Comparison of ENCODE assay signal across 8 cellular contexts in the genomic region with DNA sequence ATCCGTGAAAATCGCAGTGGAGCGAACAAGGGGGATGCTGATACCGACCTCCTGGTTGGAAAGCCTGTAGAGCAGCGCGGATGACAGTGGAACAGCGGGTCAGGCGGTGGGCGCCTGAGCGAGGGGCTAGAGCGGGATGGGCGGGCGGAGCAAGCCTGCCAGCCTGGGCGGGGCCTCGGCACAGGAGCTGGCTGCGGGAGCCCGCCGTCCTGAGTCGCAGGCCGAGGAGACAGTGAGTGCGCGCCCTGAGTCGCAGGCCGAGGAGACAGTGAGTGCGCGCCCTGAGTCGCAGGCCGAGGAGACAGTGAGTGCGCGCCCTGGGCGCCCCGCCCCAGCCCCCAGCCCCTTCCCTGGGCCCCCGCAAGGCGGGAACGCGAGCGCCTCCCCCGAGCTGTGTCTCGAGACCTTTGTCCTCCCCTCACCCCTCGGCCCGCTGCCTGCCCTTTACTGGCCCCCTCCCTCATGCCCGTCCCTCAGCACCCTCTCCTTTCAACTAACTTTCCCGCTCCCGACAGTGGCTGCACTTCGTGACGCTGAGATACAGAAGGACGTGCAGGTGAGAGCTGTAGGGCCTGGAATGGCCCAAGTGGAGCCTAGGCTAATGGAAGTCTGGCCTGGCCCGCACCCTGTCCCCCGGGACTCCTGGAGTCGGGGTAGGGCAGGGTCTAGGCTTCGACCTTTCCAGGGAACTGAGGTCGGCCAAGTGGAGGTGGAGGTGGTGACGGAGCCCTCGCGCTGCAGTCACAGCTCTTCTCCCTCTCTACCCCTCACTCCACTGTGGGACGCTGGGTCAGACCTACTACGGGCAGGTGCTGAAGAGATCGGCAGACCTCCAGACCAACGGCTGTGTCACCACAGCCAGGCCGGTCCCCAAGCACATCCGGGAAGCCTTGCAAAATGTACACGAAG. TPM values are rescaled to one million over a fixed set of nuclear protein-coding genes. Genes with fewer than 3 reads are reported as not detected.
DNase-seq lines count a peak whose midpoint lies in the region; ATAC-seq and TF ChIP-seq lines count a peak whose summit lies in the region.

A gene with protein sequence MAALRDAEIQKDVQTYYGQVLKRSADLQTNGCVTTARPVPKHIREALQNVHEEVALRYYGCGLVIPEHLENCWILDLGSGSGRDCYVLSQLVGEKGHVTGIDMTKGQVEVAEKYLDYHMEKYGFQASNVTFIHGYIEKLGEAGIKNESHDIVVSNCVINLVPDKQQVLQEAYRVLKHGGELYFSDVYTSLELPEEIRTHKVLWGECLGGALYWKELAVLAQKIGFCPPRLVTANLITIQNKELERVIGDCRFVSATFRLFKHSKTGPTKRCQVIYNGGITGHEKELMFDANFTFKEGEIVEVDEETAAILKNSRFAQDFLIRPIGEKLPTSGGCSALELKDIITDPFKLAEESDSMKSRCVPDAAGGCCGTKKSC (plus strand): TSS at position 181 of the 909 bp plus-strand sequence. CDS start 123 bp downstream, at position 304.

- CTCF ChIA-PET in activated naive CD4-positive, alpha-beta T cell treated with anti-CD3 and anti-CD28 coated beads for 36 hours (lab: Charles Lee) = no interaction called here
- CTCF ChIA-PET in PC-3 (lab: Charles Lee) = no interaction called here

- no peak within 1 kb of the TSS for H3K27ac ChIP-seq in PC-3 (ENCODE audit: low read length)
- no peak within 1 kb of the TSS for H3K27ac ChIP-seq in duodenal mucosa (ENCODE audit: low read depth, low read length)
- peak within 1 kb of the TSS in 1 of 2 donors; percentile 15 for H3K27ac ChIP-seq in thoracic aorta

- no peaks in the 10 kb centered on the region for H3K27me3 ChIP-seq in PC-3 (ENCODE audit: low read length)
- H3K27me3 ChIP-seq in duodenal mucosa (ENCODE audit: control insufficient read depth in 1 of 2, insufficient read depth in 2 of 2, low read length in 2 of 2) = no peaks in the 10 kb centered on the region
- H3K27me3 ChIP-seq in thoracic aorta (replicated peaks; ENCODE audit: insufficient read depth) = no peaks in the 10 kb centered on the region

- H3K4me1 ChIP-seq in PC-3 (ENCODE audit: insufficient read depth, low read length) (no peaks in the 10 kb centered on the region), duodenal mucosa (ENCODE audit: control insufficient read depth in 1 of 2, insufficient read depth in 2 of 2, low read length in 2 of 2) (peaks cover 0 to 9% of the 10 kb centered on the region in 2 donors), thoracic aorta (ENCODE audit: control insufficient read depth in 1 of 2, low read depth in 2 of 2) (peaks cover 5 to 11% of the 10 kb centered on the region in 2 donors)

- no peaks in the 10 kb centered on the region for H4K20me1 ChIP-seq in PC-3 (ENCODE audit: low read length)

- DNase-seq in activated naive CD4-positive, alpha-beta T cell treated with anti-CD3 and anti-CD28 coated beads for 36 hours = peak; percentile 30
- DNase-seq in activated naive CD4-positive, alpha-beta T cell (lab: John Stamatoyannopoulos, UW) = no peak
- peak; percentile 23 for DNase-seq in PC-3
- peak; percentile 8 to 18 for DNase-seq in lung microvascular endothelial cell (ENCODE audit: low read depth in 2 of 2)
- no peak for DNase-seq in thoracic aorta (ENCODE audit: low spot score)
- no peak for DNase-seq in AML-193 (lab: John Stamatoyannopoulos, UW)

- intact Hi-C loops in activated naive CD4-positive, alpha-beta T cell treated with anti-CD3 and anti-CD28 coated beads for 36 hours (cut with micrococcal nuclease) = no loop called here
- intact Hi-C loops in PC-3 (cut with micrococcal nuclease) = no loop called here

- peak within 1 kb of the TSS; percentile 70 for H2AFZ ChIP-seq in PC-3 (ENCODE audit: low read length)

- H3K9ac ChIP-seq in PC-3 (ENCODE audit: low read length) (peak within 1 kb of the TSS; percentile 8), duodenal mucosa (ENCODE audit: low read depth in 1 of 2, low read length in 2 of 2) (peak within 1 kb of the TSS; percentile 41 to 54)

- no peaks in the 10 kb centered on the region for H3K36me3 ChIP-seq in PC-3 (ENCODE audit: low read depth, low read length)
- H3K36me3 ChIP-seq in duodenal mucosa (ENCODE audit: control insufficient read depth in 1 of 2, insufficient read depth in 2 of 2, low read length in 2 of 2) = no peaks in the 10 kb centered on the region
- H3K36me3 ChIP-seq in thoracic aorta = no peaks in the 10 kb centered on the region

- no peak within 1 kb of the TSS for H3K27ac Mint-ChIP-seq in activated naive CD4-positive, alpha-beta T cell treated with anti-CD3 and anti-CD28 coated beads for 36 hours

- no peaks in the 10 kb centered on the region for H3K9me2 ChIP-seq in PC-3 (replicated peaks; ENCODE audit: low read length)

- ATAC-seq in PC-3 (peak; percentile 96), thoracic aorta (ENCODE audit: insufficient number of reproducible peaks, low FRiP score, low read depth) (no peak), HG03342 (IDR thresholded peaks at IDR 0.05; ENCODE audit: unreplicated experiment) (no peak)

- H3K4me2 ChIP-seq in PC-3 (ENCODE audit: low read length) = peak within 1 kb of the TSS; percentile 85

- no peaks in the 10 kb centered on the region for H3K9me3 Mint-ChIP-seq in activated naive CD4-positive, alpha-beta T cell treated with anti-CD3 and anti-CD28 coated beads for 36 hours

- BruUV-seq in PC-3 (replicated peaks; lab: Mats Ljungman, UMichigan) = TSS peak; percentile 32

- POLR2A ChIA-PET in PC-3 (lab: Charles Lee; ENCODE audit: unreplicated experiment) = no interaction called here

- H3K4me1 Mint-ChIP-seq in activated naive CD4-positive, alpha-beta T cell treated with anti-CD3 and anti-CD28 coated beads for 36 hours (ENCODE audit: low read depth) = peaks cover 8% of the 10 kb centered on the region

- H3K4me3 ChIP-seq in PC-3 (ENCODE audit: low read length) (peak within 1 kb of the TSS; percentile 69), duodenal mucosa (ENCODE audit: low read depth in 1 of 2, low read length in 2 of 2) (peak within 1 kb of the TSS; percentile 75 to 76), thoracic aorta (peak within 1 kb of the TSS; percentile 72)

- H3K36me3 Mint-ChIP-seq in activated naive CD4-positive, alpha-beta T cell treated with anti-CD3 and anti-CD28 coated beads for 36 hours (ENCODE audit: low read depth) = peaks cover 1% of the 10 kb centered on the region

- H3K79me2 ChIP-seq in PC-3 (ENCODE audit: low read length) = no peaks in the 10 kb centered on the region

- peak within 1 kb of the TSS; percentile 69 for H3K4me3 Mint-ChIP-seq in activated naive CD4-positive, alpha-beta T cell treated with anti-CD3 and anti-CD28 coated beads for 36 hours

- no peak for TF ChIP-seq CTCF in PC-3 (conservative IDR thresholded peaks at IDR 0.05; ENCODE audit: low read depth, low read length)
- no peak for TF ChIP-seq CTCF in thoracic aorta (IDR thresholded peaks at IDR 0.05)

- H3K27me3 Mint-ChIP-seq in activated naive CD4-positive, alpha-beta T cell treated with anti-CD3 and anti-CD28 coated beads for 36 hours (ENCODE audit: low read depth) = peaks cover 21% of the 10 kb centered on the region

- no peaks in the 10 kb centered on the region for H3F3A ChIP-seq in PC-3 (ENCODE audit: low read length, unreplicated experiment)

- H3K9me3 ChIP-seq in PC-3 (ENCODE audit: low read length) (no peaks in the 10 kb centered on the region), duodenal mucosa (ENCODE audit: control insufficient read depth in 1 of 2, low read length in 2 of 2) (no peaks in the 10 kb centered on the region), thoracic aorta (no peaks in the 10 kb centered on the region)

RNA-seq across cellular contexts. Expression of the gene that starts here (rescaled TPM):
- total RNA-seq in activated naive CD4-positive, alpha-beta T cell treated with anti-CD3 and anti-CD28 coated beads for 36 hours = 1 to 10 TPM; 1.0 to 1.2 TPM
- 1.7 and 3.5 TPM in 2 replicates for total RNA-seq in PC-3 (2014; rRNA removed)
- 0.60 and 0.65 TPM in 2 replicates for total RNA-seq in lung microvascular endothelial cell
- total RNA-seq in thoracic aorta = 1 to 10 TPM; 5.6 to 6.2 TPM

Comparison
In these comparisons a context has a peak if more than half of its experiments do, and no peak if none do; other contexts are left out.
1. DNase-seq: peak in activated naive CD4-positive, alpha-beta T cell treated with anti-CD3 and anti-CD28 coated beads for 36 hours (single experiment) and PC-3 (single experiment); none in activated naive CD4-positive, alpha-beta T cell (0 of 4), thoracic aorta (single experiment) and AML-193 (0 of 2).
2. Peak in DNase-seq in lung microvascular endothelial cell; RNA of the gene not detected or under 1 TPM.
3. Peak in every context shown above with its lines, with median percentiles within 50 percentile points of each other: H3K4me3 ChIP-seq.